8 cellular contexts compared by ENCODE assay signal in the genomic region with DNA sequence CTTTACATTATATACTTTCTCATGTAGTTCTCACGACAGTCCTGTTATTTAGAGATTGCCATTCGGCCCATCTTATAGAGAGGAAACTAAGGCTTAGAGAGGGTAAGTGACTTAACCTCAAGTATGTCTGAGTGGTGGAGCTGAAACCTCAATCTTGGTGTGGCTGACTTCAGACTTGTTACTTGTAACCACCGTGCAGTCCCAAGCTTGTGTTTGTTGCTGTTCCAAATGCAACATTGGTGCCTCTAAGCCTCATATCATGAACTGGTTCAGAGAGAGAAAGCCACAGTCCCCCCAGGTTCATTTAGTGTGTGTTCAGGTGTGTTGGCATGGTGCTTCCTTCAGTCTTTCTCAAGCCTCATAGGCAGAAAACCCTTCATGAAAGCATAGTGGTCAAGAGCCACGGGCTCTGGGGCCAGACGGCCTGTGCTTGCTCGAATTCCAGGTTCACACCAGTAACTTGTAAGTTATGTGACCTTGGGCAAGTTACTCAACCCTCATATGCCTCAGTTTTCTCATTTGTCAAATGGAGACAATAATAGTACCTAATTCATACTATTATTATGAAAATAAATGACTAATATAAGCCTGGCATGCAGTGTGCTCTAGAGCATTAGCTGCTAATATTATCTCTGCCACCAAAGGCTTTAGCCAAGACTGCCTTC. TPM values are rescaled to one million over a fixed set of nuclear protein-coding genes. Genes with fewer than 3 reads are reported as not detected.
DNase-seq lines count a peak whose midpoint lies in the region; ATAC-seq and TF ChIP-seq lines count a peak whose summit lies in the region.
"Had no signal": no experiment of that assay in that cellular context is flagged by ENCODE, and none has a peak within 500 bp of the region (broad histone marks: within the 10 kb centered on the region; RNA-seq: fewer than 3 reads in every experiment).

No MANE protein-coding gene starts in this region.

- H3K27ac ChIP-seq in tibial artery (no peak overlapping the region), adrenal gland (no peak overlapping the region)

- no peak for TF ChIP-seq POLR2A in adrenal gland (IDR thresholded peaks at IDR 0.05)

- no peaks in the 10 kb centered on the region for H3K27me3 ChIP-seq in tibial artery
- H3K27me3 ChIP-seq in adrenal gland = no peaks in the 10 kb centered on the region

- H3K9me3 Mint-ChIP-seq in T-cell = no peaks in the 10 kb centered on the region
- H3K9me3 Mint-ChIP-seq in natural killer cell treated with Interleukin-12 subunit alpha and Interleukin-12 subunit beta and Interleukin-15 and Interleukin-18, amount 100 ng/mL, for 72 hours = no peaks in the 10 kb centered on the region

- no peak overlapping the region for H3K4me3 Mint-ChIP-seq in T-cell
- H3K4me3 Mint-ChIP-seq in natural killer cell treated with Interleukin-12 subunit alpha and Interleukin-12 subunit beta and Interleukin-15 and Interleukin-18, amount 100 ng/mL, for 72 hours = no peak overlapping the region

- 44 to 77% (median 66%) methylated on average over 6 of the region's 6 CpGs for WGBS in adrenal gland, 4 donors

- H3K36me3 Mint-ChIP-seq in T-cell = no peaks in the 10 kb centered on the region
- H3K36me3 Mint-ChIP-seq in natural killer cell treated with Interleukin-12 subunit alpha and Interleukin-12 subunit beta and Interleukin-15 and Interleukin-18, amount 100 ng/mL, for 72 hours = no peaks in the 10 kb centered on the region

- H3K27ac Mint-ChIP-seq in T-cell = peak overlapping the region in 1 of 2 donors; percentile 56
- no peak overlapping the region for H3K27ac Mint-ChIP-seq in natural killer cell treated with Interleukin-12 subunit alpha and Interleukin-12 subunit beta and Interleukin-15 and Interleukin-18, amount 100 ng/mL, for 72 hours

- H3K4me1 Mint-ChIP-seq in T-cell = peaks cover 6 to 7% (median 7%) of the 10 kb centered on the region in 3 donors
- H3K4me1 Mint-ChIP-seq in natural killer cell treated with Interleukin-12 subunit alpha and Interleukin-12 subunit beta and Interleukin-15 and Interleukin-18, amount 100 ng/mL, for 72 hours (ENCODE audit: low read depth in 2 of 2) = peaks cover 6 to 7% of the 10 kb centered on the region in 2 donors

- POLR2A ChIA-PET in T-cell (lab: Charles Lee) = no interaction called here

- H3K27me3 Mint-ChIP-seq in T-cell = no peaks in the 10 kb centered on the region
- peaks cover 30 to 34% of the 10 kb centered on the region in 2 donors for H3K27me3 Mint-ChIP-seq in natural killer cell treated with Interleukin-12 subunit alpha and Interleukin-12 subunit beta and Interleukin-15 and Interleukin-18, amount 100 ng/mL, for 72 hours

- H3K4me3 ChIP-seq in tibial artery (no peak overlapping the region), adrenal gland (no peak overlapping the region)

- ATAC-seq in GM19035 (IDR thresholded peaks at IDR 0.05; ENCODE audit: unreplicated experiment) = peak; percentile 81
- ATAC-seq in HG02759 (IDR thresholded peaks at IDR 0.05; ENCODE audit: unreplicated experiment) = peak; percentile 79
- ATAC-seq in T-cell (replicated peaks in 1 of 4) = peak; percentile 39 to 74 (median 60)
- peak; percentile 73 to 86 for ATAC-seq in natural killer cell treated with Interleukin-12 subunit alpha and Interleukin-12 subunit beta and Interleukin-15 and Interleukin-18, amount 100 ng/mL, for 72 hours
- ATAC-seq: HCT116 had no signal

- DNase-seq in T-cell (peak in 1 of 34 experiments; percentile 18), tibial artery (no peak), adrenal gland (no peak), NCI-H2196 (lab: John Stamatoyannopoulos, UW; ENCODE audit: unreplicated experiment) (no peak)
- no peak for DNase-seq in natural killer cell treated with Interleukin-12 subunit alpha and Interleukin-12 subunit beta and Interleukin-15 and Interleukin-18, amount 100 ng/mL, for 72 hours (ENCODE audit: low spot score)

- CTCF ChIA-PET in T-cell (lab: Charles Lee) = interaction anchor here in 1 of 2 donors (0.5 kb wide), 1 partner anchor 435 kb away, joined by 7 read pairs; no protein-coding TSS in a partner anchor

- H3K4me1 ChIP-seq in tibial artery = peaks cover 0 to 7% (median 0%) of the 10 kb centered on the region in 4 donors
- H3K4me1 ChIP-seq in adrenal gland (replicated peaks in 1 of 2) = no peaks in the 10 kb centered on the region

- no peaks in the 10 kb centered on the region for H3K36me3 ChIP-seq in tibial artery
- H3K36me3 ChIP-seq in adrenal gland (replicated peaks in 1 of 2) = no peaks in the 10 kb centered on the region

- intact Hi-C loops in tibial artery (cut with DNase I; ENCODE audit: low total_unique reads) = no loop called here
- intact Hi-C loops in adrenal gland (cut with DNase I) = no loop called here

- TF ChIP-seq CTCF in tibial artery (IDR thresholded peaks at IDR 0.05) (no peak), adrenal gland (IDR thresholded peaks at IDR 0.05) (no peak)

- H3K9me3 ChIP-seq in tibial artery (no peaks in the 10 kb centered on the region), adrenal gland (replicated peaks in 1 of 3) (no peaks in the 10 kb centered on the region)

RNA-seq across cellular contexts. Expression of gene CDH1, which starts 39.9 kb away (rescaled TPM):
- 1 to 10 TPM in 3 of 5 donors, under 1 TPM in 2; 0.38 to 6.8 (median 1.4) TPM for total RNA-seq in T-cell
- under 1 TPM; 0.38 to 0.59 TPM for total RNA-seq in natural killer cell treated with Interleukin-12 subunit alpha and Interleukin-12 subunit beta and Interleukin-15 and Interleukin-18, amount 100 ng/mL, for 72 hours
- total RNA-seq in adrenal gland = 1 to 10 TPM in 2 of 8 donors, under 1 TPM in 3, not detected in 3; 0.11 to 1.2 (median 0.88) TPM
- polyA plus RNA-seq in adrenal gland = under 1 TPM; 0.24 to 0.40 (median 0.27) TPM
